Comparison of ENCODE assay signal across 7 cellular contexts in the genomic region with DNA sequence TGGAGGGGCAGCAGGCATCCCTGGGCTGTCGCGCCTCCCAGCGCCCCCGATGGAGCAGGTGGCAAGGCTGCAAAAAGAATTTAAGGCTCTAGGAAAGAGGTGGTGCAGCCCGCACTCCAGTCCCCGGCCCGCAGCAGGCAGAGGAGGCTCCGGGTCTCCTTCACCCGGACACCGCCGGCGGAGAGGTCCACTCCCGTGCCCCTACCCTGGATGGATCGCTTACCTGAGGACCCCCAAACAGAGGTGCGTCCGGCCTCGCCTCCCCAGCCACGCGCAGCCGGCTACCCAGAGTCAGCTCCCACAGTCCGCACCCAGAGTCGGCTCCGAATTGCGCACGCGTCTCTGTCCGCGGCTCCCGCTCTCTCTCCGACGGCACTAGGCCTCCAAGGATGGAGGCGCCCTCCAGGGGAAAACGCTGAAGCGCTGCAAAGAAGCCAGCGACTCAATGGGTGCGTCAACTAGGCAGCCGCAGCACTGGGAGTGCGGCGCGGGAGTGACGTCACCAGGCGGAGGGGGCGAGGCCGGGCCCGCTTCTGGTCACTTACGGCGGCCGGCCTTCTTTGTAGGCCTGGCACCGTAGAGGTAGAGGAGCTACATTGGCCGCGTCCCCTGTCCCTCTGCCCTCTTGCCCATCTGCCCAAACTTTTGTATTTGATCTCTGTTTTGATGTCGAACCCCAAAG. TPM values are rescaled to one million over a fixed set of nuclear protein-coding genes. Genes with fewer than 3 reads are reported as not detected.
A peak's percentile ranks its signal among the peaks of the same experiment; 100 is the strongest.
DNase-seq lines count a peak whose midpoint lies in the region; ATAC-seq, FAIRE-seq and TF ChIP-seq lines count a peak whose summit lies in the region.

A gene with protein sequence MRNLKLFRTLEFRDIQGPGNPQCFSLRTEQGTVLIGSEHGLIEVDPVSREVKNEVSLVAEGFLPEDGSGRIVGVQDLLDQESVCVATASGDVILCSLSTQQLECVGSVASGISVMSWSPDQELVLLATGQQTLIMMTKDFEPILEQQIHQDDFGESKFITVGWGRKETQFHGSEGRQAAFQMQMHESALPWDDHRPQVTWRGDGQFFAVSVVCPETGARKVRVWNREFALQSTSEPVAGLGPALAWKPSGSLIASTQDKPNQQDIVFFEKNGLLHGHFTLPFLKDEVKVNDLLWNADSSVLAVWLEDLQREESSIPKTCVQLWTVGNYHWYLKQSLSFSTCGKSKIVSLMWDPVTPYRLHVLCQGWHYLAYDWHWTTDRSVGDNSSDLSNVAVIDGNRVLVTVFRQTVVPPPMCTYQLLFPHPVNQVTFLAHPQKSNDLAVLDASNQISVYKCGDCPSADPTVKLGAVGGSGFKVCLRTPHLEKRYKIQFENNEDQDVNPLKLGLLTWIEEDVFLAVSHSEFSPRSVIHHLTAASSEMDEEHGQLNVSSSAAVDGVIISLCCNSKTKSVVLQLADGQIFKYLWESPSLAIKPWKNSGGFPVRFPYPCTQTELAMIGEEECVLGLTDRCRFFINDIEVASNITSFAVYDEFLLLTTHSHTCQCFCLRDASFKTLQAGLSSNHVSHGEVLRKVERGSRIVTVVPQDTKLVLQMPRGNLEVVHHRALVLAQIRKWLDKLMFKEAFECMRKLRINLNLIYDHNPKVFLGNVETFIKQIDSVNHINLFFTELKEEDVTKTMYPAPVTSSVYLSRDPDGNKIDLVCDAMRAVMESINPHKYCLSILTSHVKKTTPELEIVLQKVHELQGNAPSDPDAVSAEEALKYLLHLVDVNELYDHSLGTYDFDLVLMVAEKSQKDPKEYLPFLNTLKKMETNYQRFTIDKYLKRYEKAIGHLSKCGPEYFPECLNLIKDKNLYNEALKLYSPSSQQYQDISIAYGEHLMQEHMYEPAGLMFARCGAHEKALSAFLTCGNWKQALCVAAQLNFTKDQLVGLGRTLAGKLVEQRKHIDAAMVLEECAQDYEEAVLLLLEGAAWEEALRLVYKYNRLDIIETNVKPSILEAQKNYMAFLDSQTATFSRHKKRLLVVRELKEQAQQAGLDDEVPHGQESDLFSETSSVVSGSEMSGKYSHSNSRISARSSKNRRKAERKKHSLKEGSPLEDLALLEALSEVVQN (N-terminal part only) (minus strand): TSS at position 484 of the 682 bp plus-strand sequence. CDS start 2,978 bp downstream, outside the sequence.

- H3K4me1 Mint-ChIP-seq in T-helper 2 cell treated with Interferon-gamma antibody and Interleukin-4, amounts not matched to agents 5 μg/mL and 100 μg/mL, for 36 hours (ENCODE audit: low read depth): peaks cover 22% of the 10 kb centered on the region
- peaks cover 4% of the 10 kb centered on the region for H3K4me1 Mint-ChIP-seq in astrocyte (ENCODE audit: low read depth, unreplicated experiment)

- H3K4me1 ChIP-seq in astrocyte (ENCODE audit: insufficient read depth, low read length): peaks cover 5% of the 10 kb centered on the region

- H3K36me3 ChIP-seq in astrocyte (ENCODE audit: insufficient read depth, low read length): peaks cover 5% of the 10 kb centered on the region

- peak; percentile 6 for TF ChIP-seq CTCF in astrocyte (IDR thresholded peaks at IDR 0.05; ENCODE audit: insufficient read depth, low read depth, low read length)
- TF ChIP-seq CTCF in retinal pigment epithelial cell (conservative IDR thresholded peaks at IDR 0.05; ENCODE audit: low read depth, low read length): peak; percentile 43

- no peaks in the 10 kb centered on the region for H3K27me3 ChIP-seq in astrocyte (ENCODE audit: insufficient read depth, low read length)

- peaks cover 9% of the 10 kb centered on the region for H3K36me3 Mint-ChIP-seq in T-helper 2 cell treated with Interferon-gamma antibody and Interleukin-4, amounts not matched to agents 5 μg/mL and 100 μg/mL, for 36 hours (ENCODE audit: low read depth)
- peaks cover 4% of the 10 kb centered on the region for H3K36me3 Mint-ChIP-seq in astrocyte (ENCODE audit: low read depth, unreplicated experiment)

- H3K27ac Mint-ChIP-seq in T-helper 2 cell treated with Interferon-gamma antibody and Interleukin-4, amounts not matched to agents 5 μg/mL and 100 μg/mL, for 36 hours: peak within 1 kb of the TSS; percentile 95
- peak within 1 kb of the TSS; percentile 93 for H3K27ac Mint-ChIP-seq in astrocyte (ENCODE audit: unreplicated experiment)

- FAIRE-seq in astrocyte (lab: Jason Lieb, UNC): no peak

- H3K27ac ChIP-seq in astrocyte (ENCODE audit: low read depth, low read length): peak within 1 kb of the TSS; percentile 81

- H4K20me1 ChIP-seq in astrocyte (ENCODE audit: insufficient read depth, low read length): no peaks in the 10 kb centered on the region

- peak; percentile 89 for ATAC-seq in GM18505 (IDR thresholded peaks at IDR 0.05; ENCODE audit: unreplicated experiment)
- peak; percentile 87 for ATAC-seq in HG02973 (IDR thresholded peaks at IDR 0.05; ENCODE audit: unreplicated experiment)

- H3K27me3 Mint-ChIP-seq in T-helper 2 cell treated with Interferon-gamma antibody and Interleukin-4, amounts not matched to agents 5 μg/mL and 100 μg/mL, for 36 hours (ENCODE audit: low read depth): no peaks in the 10 kb centered on the region
- no peaks in the 10 kb centered on the region for H3K27me3 Mint-ChIP-seq in astrocyte (ENCODE audit: low read depth, unreplicated experiment)

- DNase-seq in NCI-H1930 (lab: John Stamatoyannopoulos, UW): peak; percentile 92 to 94
- DNase-seq in T-helper 2 cell treated with Interferon-gamma antibody and Interleukin-4, amounts not matched to agents 5 μg/mL and 100 μg/mL, for 36 hours (ENCODE audit: low spot score): peak; percentile 91
- peak; percentile 91 for DNase-seq in astrocyte (ENCODE audit: low read depth)
- peak; percentile 82 to 84 for DNase-seq in hippocampal formation (lab: John Stamatoyannopoulos, UW)
- peak; percentile 88 for DNase-seq in retinal pigment epithelial cell (ENCODE audit: low read depth)

- TF ChIP-seq POLR2A in GM18505 (IDR thresholded peaks at IDR 0.05; ENCODE audit: borderline replicate concordance, extremely low read depth, insufficient read depth, insufficient read length): peak; percentile 77

- peak within 1 kb of the TSS; percentile 97 for H3K4me3 Mint-ChIP-seq in T-helper 2 cell treated with Interferon-gamma antibody and Interleukin-4, amounts not matched to agents 5 μg/mL and 100 μg/mL, for 36 hours
- H3K4me3 Mint-ChIP-seq in astrocyte (ENCODE audit: unreplicated experiment): peak within 1 kb of the TSS; percentile 99

- H3K9ac ChIP-seq in astrocyte (ENCODE audit: low read length): peak within 1 kb of the TSS; percentile 92

- no peaks in the 10 kb centered on the region for H3K9me3 Mint-ChIP-seq in T-helper 2 cell treated with Interferon-gamma antibody and Interleukin-4, amounts not matched to agents 5 μg/mL and 100 μg/mL, for 36 hours
- no peaks in the 10 kb centered on the region for H3K9me3 Mint-ChIP-seq in astrocyte (ENCODE audit: unreplicated experiment)

- peaks cover 39% of the 10 kb centered on the region for H3K79me2 ChIP-seq in astrocyte (ENCODE audit: insufficient read depth, low read length)

- H3K4me3 ChIP-seq in astrocyte (ENCODE audit: insufficient read depth, low read depth, low read length) (peak within 1 kb of the TSS; percentile 93), retinal pigment epithelial cell (ENCODE audit: low read length) (peak within 1 kb of the TSS; percentile 80)

- H3K9me3 ChIP-seq in astrocyte (ENCODE audit: insufficient read depth, low read depth, low read length): no peaks in the 10 kb centered on the region

- peak within 1 kb of the TSS; percentile 92 for H2AFZ ChIP-seq in astrocyte (ENCODE audit: low read depth, low read length)

- H3K4me2 ChIP-seq in astrocyte (ENCODE audit: low read length): peak within 1 kb of the TSS; percentile 94

RNA-seq across cellular contexts. Expression of the gene that starts here (rescaled TPM):
- total RNA-seq in astrocyte: 20.7 and 23.4 TPM in 2 replicates

Comparison
In these comparisons a context has a peak if more than half of its experiments do, and no peak if none do; other contexts are left out.
1. Peak in every context shown above with its lines: DNase-seq, ATAC-seq, H3K4me3 ChIP-seq and H3K27ac ChIP-seq.